ENCODE assay signal across 21 cellular contexts in genomic region chr10:17693009-17693408, GRCh38. TPM values are rescaled to one million over a fixed set of nuclear protein-coding genes. Genes with fewer than 3 reads are reported as not detected.
A peak's percentile ranks its signal among the peaks of the same experiment; 100 is the strongest.
DNase-seq lines count a peak whose midpoint lies in the region; ATAC-seq, FAIRE-seq and TF ChIP-seq lines count a peak whose summit lies in the region.
"Had no signal": no experiment of that assay in that cellular context is flagged by ENCODE, and none has a peak within 500 bp of the region (broad histone marks: within the 10 kb centered on the region; RNA-seq: fewer than 3 reads in every experiment).

No MANE protein-coding gene starts in this region.

- POLR2A ChIA-PET in activated CD8-positive, alpha-beta T cell treated with anti-CD3 and anti-CD28 coated beads for 36 hours (lab: Charles Lee), result no interaction called here

- ATAC-seq in activated CD8-positive, alpha-beta T cell treated with anti-CD3 and anti-CD28 coated beads for 36 hours, result no peak
- ATAC-seq: HCT116, SK-N-SH treated with all-trans-retinoic acid at 6 μM for 48 hours had no signal

- H3K36me3 Mint-ChIP-seq in activated CD8-positive, alpha-beta T cell treated with anti-CD3 and anti-CD28 coated beads for 36 hours (ENCODE audit: low read depth), result peaks cover 32% of the 10 kb centered on the region
- H3K36me3 Mint-ChIP-seq in glutamatergic neuron (ENCODE audit: unreplicated experiment), result no peaks in the 10 kb centered on the region

- H3K36me3 ChIP-seq in Karpas-422 (ENCODE audit: insufficient read depth, low read length), result peaks cover 3% of the 10 kb centered on the region; the same call in 1 of the 2 replicates

- intact Hi-C loops in activated CD8-positive, alpha-beta T cell treated with anti-CD3 and anti-CD28 coated beads for 36 hours (cut with micrococcal nuclease), result no loop called here

- no peak overlapping the region for H2AFZ ChIP-seq in Karpas-422 (ENCODE audit: low read length)
- H2AFZ ChIP-seq: GM23248 had no signal

- no peak for DNase-seq in GM12891 (ENCODE audit: insufficient read length, low spot score)
- DNase-seq in Karpas-422, result no peak
- no peak for DNase-seq in activated CD8-positive, alpha-beta T cell treated with anti-CD3 and anti-CD28 coated beads for 36 hours
- DNase-seq in glutamatergic neuron, result no peak
- DNase-seq in CD1c-positive myeloid dendritic cell (ENCODE audit: extremely low spot score), result no peak
- no peak for DNase-seq in COR-L47 (lab: John Stamatoyannopoulos, UW)
- no peak for DNase-seq in NCI-H345 treated with DMSO at 0.1 percent for 48 hours (lab: John Stamatoyannopoulos, UW; ENCODE audit: unreplicated experiment)
- DNase-seq: CD4-positive, alpha-beta T cell; DMS79 treated with DMSO at 0.1 percent for 48 hours; GM23248; NCI-H1417 treated with DMSO at 0.1 percent for 48 hours; NCI-H2029; NCI-H2171; NCI-H446 treated with DMSO at 0.1 percent for 48 hours; NK-92 treated with Interleukin-12 subunit alpha and Interleukin-12 subunit beta, amount 100 ng/mL, for 24 hours; SHP77 treated with DMSO at 0.1 percent for 48 hours had no signal

- H3K9me3 ChIP-seq in Karpas-422 (ENCODE audit: low read length), result no peaks in the 10 kb centered on the region

- no peak overlapping the region for H3K9ac ChIP-seq in Karpas-422 (ENCODE audit: low read length)
- H3K9ac ChIP-seq: GM23248 had no signal

- H3K27me3 ChIP-seq in Karpas-422 (ENCODE audit: low read length), result no peaks in the 10 kb centered on the region

- H3K4me1 ChIP-seq in Karpas-422 (ENCODE audit: low read length), result peaks cover 18% of the 10 kb centered on the region

- no peak for TF ChIP-seq POLR2A in GM12891 (IDR thresholded peaks at IDR 0.05; ENCODE audit: low read depth, low read length)

- no peak overlapping the region for H3K4me3 Mint-ChIP-seq in activated CD8-positive, alpha-beta T cell treated with anti-CD3 and anti-CD28 coated beads for 36 hours
- H3K4me3 Mint-ChIP-seq in glutamatergic neuron (ENCODE audit: unreplicated experiment), result no peak overlapping the region
- H3K4me3 Mint-ChIP-seq: CD4-positive, alpha-beta T cell had no signal

- H4K20me1 ChIP-seq in Karpas-422 (ENCODE audit: insufficient read depth, low read depth, low read length), result no peaks in the 10 kb centered on the region

- H3K9me3 Mint-ChIP-seq in activated CD8-positive, alpha-beta T cell treated with anti-CD3 and anti-CD28 coated beads for 36 hours, result no peaks in the 10 kb centered on the region
- H3K9me3 Mint-ChIP-seq in glutamatergic neuron (ENCODE audit: unreplicated experiment), result peaks cover 4% of the 10 kb centered on the region
- H3K9me3 Mint-ChIP-seq: CD4-positive, alpha-beta T cell had no signal

- H3K79me2 ChIP-seq in Karpas-422 (ENCODE audit: low read length), result peaks cover 21% of the 10 kb centered on the region

- H3K27ac Mint-ChIP-seq in activated CD8-positive, alpha-beta T cell treated with anti-CD3 and anti-CD28 coated beads for 36 hours, result peak overlapping the region; percentile 0
- peak overlapping the region; percentile 60 for H3K27ac Mint-ChIP-seq in glutamatergic neuron (ENCODE audit: unreplicated experiment)
- H3K27ac Mint-ChIP-seq: CD4-positive, alpha-beta T cell had no signal

- H3K4me2 ChIP-seq in Karpas-422 (ENCODE audit: low read depth, low read length, poor library complexity, severe bottlenecking), result no peak overlapping the region

- TF ChIP-seq CTCF in activated CD8-positive, alpha-beta T cell treated with anti-CD3 and anti-CD28 coated beads for 36 hours (IDR thresholded peaks at IDR 0.05), result no peak
- no peak for TF ChIP-seq CTCF in glutamatergic neuron (IDR thresholded peaks at IDR 0.05; ENCODE audit: partially characterized antibody, unreplicated experiment)

- peak overlapping the region; percentile 40; the same call in 1 of the 2 replicates for H3K27ac ChIP-seq in Karpas-422 (ENCODE audit: low read length)
- H3K27ac ChIP-seq: GM23248 had no signal

- no peak for FAIRE-seq in GM12891 (lab: Jason Lieb, UNC)
- FAIRE-seq: G401.6, GM18507 had no signal

- no peaks in the 10 kb centered on the region for H3K4me1 Mint-ChIP-seq in activated CD8-positive, alpha-beta T cell treated with anti-CD3 and anti-CD28 coated beads for 36 hours (ENCODE audit: low read depth)
- peaks cover 30% of the 10 kb centered on the region for H3K4me1 Mint-ChIP-seq in glutamatergic neuron (ENCODE audit: low read depth, unreplicated experiment)

- H3K4me3 ChIP-seq in Karpas-422 (ENCODE audit: low read length), result no peak overlapping the region
- H3K4me3 ChIP-seq: GM23248 had no signal

- CTCF ChIA-PET in activated CD8-positive, alpha-beta T cell treated with anti-CD3 and anti-CD28 coated beads for 36 hours (lab: Charles Lee), result no interaction called here

- no peaks in the 10 kb centered on the region for H3K9me2 ChIP-seq in Karpas-422 (replicated peaks; ENCODE audit: insufficient read depth, low read length)

- no peaks in the 10 kb centered on the region for H3K27me3 Mint-ChIP-seq in activated CD8-positive, alpha-beta T cell treated with anti-CD3 and anti-CD28 coated beads for 36 hours
- no peaks in the 10 kb centered on the region for H3K27me3 Mint-ChIP-seq in glutamatergic neuron (ENCODE audit: unreplicated experiment)
- H3K27me3 Mint-ChIP-seq: CD4-positive, alpha-beta T cell had no signal

TF ChIP-seq in GM12891, 5 proteins besides CTCF, POLR2A, EP300 and RAD21:
- TF ChIP-seq POU2F2 (IDR thresholded peaks at IDR 0.05; ENCODE audit: low read depth, low read length) (no peak), SPI1 (IDR thresholded peaks at IDR 0.05; ENCODE audit: low read depth, low read length) (peak; percentile 64)

RNA-seq across cellular contexts. Expression of gene STAM, which starts 49.1 kb away (rescaled TPM):
- polyA plus RNA-seq in GM12891 (2012; ENCODE audit: low read depth, missing spikeins), result 7.3 TPM
- 7.3 and 14.4 TPM in 2 replicates for total RNA-seq in Karpas-422 (2014; rRNA removed; shearing (Covaris generic); ENCODE audit: low replicate concordance)
- 10 to 100 TPM; 21.6 to 24.5 TPM for total RNA-seq in activated CD8-positive, alpha-beta T cell treated with anti-CD3 and anti-CD28 coated beads for 36 hours
- 81.0 TPM for total RNA-seq in glutamatergic neuron (ENCODE audit: unreplicated experiment)

RNA-seq across cellular contexts. Expression of gene TMEM236, which starts 59.0 kb away (rescaled TPM):
- 0.01 TPM for polyA plus RNA-seq in GM12891 (2012; ENCODE audit: low read depth, missing spikeins)
- total RNA-seq in Karpas-422 (2014; rRNA removed; shearing (Covaris generic); ENCODE audit: low replicate concordance), result 0.04 and 0.19 TPM in 2 replicates
- under 1 TPM; 0.11 to 0.16 TPM for total RNA-seq in activated CD8-positive, alpha-beta T cell treated with anti-CD3 and anti-CD28 coated beads for 36 hours
- 0.07 TPM for total RNA-seq in glutamatergic neuron (ENCODE audit: unreplicated experiment)
- total RNA-seq: OCI-LY7 had no signal
- polyA plus RNA-seq: GM23248 had no signal
